In the genomic region with DNA sequence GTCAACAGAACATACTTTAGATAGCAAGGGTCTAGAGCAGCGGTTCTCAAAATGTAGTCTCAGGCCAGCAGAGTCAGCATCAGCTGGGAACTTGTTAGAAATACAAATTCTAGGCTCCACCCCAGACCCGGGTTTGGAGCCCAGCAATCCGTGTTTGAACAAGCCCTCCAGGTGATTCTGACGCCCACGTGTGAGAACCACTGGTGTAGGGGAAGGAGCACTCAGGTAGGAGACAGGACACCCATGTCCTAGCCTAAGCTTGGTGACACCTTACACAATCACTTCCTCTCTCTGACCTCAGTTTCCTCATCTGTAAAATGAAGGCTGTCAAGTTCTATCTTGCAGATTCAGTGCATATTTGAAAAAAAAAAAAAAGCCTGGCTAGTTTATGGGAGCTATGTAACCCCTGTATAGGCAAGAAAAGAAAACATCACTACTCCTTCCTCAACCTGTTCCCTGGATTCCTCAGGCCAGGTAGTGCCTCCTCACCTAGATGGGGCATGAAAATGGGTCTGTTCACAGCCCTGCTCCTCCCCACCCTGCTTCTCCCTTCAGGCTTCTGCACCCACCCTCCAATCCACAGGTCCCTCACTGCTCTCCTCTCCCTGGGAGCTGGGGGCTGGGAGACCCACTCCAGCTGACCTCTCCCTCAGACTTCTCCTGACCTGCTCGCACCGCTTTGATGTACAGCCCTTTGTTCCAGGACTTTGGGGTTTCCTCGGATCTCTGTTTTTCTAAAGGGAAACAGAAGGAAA, we compare ENCODE assay signal across 1 cellular context.
TF ChIP-seq lines count a peak whose summit lies in the region.

No MANE protein-coding gene starts in this region.

TF ChIP-seq in H1, 55 proteins besides CTCF, POLR2A, EP300 and RAD21:
- no peak for TF ChIP-seq TCF12 (IDR thresholded peaks at IDR 0.05; ENCODE audit: low read depth, low read length)
- TF ChIP-seq BRCA1 (IDR thresholded peaks at IDR 0.05; ENCODE audit: low read depth, low read length) = no peak
- TF ChIP-seq, protein P1, sequence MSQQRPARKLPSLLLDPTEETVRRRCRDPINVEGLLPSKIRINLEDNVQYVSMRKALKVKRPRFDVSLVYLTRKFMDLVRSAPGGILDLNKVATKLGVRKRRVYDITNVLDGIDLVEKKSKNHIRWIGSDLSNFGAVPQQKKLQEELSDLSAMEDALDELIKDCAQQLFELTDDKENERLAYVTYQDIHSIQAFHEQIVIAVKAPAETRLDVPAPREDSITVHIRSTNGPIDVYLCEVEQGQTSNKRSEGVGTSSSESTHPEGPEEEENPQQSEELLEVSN (IDR thresholded peaks at IDR 0.05) = no peak
- TF ChIP-seq PHF8 (conservative IDR thresholded peaks at IDR 0.05; ENCODE audit: low read depth, low read length) = no peak
- TF ChIP-seq KDM4A (IDR thresholded peaks at IDR 0.05; ENCODE audit: low read depth, low read length, severe bottlenecking) = no peak
- no peak for TF ChIP-seq SIX5 (IDR thresholded peaks at IDR 0.05; ENCODE audit: low read depth, low read length)
- no peak for TF ChIP-seq CTBP2 (IDR thresholded peaks at IDR 0.05; ENCODE audit: borderline replicate concordance, insufficient read depth, insufficient read length, low read length)
- no peak for TF ChIP-seq CHD2 (IDR thresholded peaks at IDR 0.05; ENCODE audit: low read length)
- TF ChIP-seq CBX5 (IDR thresholded peaks at IDR 0.05; ENCODE audit: low read depth, low read length) = no peak
- no peak for TF ChIP-seq EGR1 (IDR thresholded peaks at IDR 0.05; ENCODE audit: borderline replicate concordance, low read depth, low read length)
- no peak for TF ChIP-seq CHD1 (IDR thresholded peaks at IDR 0.05; ENCODE audit: low read depth, low read length)
- no peak for TF ChIP-seq ZNF274 (IDR thresholded peaks at IDR 0.05; ENCODE audit: borderline replicate concordance, extremely low read depth, low read length)
- no peak for TF ChIP-seq SIN3A (conservative IDR thresholded peaks at IDR 0.05 in 1 of 2, IDR thresholded peaks at IDR 0.05 in 1 of 2; ENCODE audit: low read depth in 1 of 2, low read length in 2 of 2)
- TF ChIP-seq SRF (IDR thresholded peaks at IDR 0.05; ENCODE audit: low read depth, low read length) = no peak
- TF ChIP-seq, protein P2, sequence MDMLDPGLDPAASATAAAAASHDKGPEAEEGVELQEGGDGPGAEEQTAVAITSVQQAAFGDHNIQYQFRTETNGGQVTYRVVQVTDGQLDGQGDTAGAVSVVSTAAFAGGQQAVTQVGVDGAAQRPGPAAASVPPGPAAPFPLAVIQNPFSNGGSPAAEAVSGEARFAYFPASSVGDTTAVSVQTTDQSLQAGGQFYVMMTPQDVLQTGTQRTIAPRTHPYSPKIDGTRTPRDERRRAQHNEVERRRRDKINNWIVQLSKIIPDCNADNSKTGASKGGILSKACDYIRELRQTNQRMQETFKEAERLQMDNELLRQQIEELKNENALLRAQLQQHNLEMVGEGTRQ (IDR thresholded peaks at IDR 0.05; ENCODE audit: low read length) = no peak
- TF ChIP-seq JUN (IDR thresholded peaks at IDR 0.05; ENCODE audit: low read depth, low read length) = no peak
- TF ChIP-seq BACH1 (IDR thresholded peaks at IDR 0.05; ENCODE audit: low read length) = no peak
